ENCODE assay signal across 8 cellular contexts in the genomic region with DNA sequence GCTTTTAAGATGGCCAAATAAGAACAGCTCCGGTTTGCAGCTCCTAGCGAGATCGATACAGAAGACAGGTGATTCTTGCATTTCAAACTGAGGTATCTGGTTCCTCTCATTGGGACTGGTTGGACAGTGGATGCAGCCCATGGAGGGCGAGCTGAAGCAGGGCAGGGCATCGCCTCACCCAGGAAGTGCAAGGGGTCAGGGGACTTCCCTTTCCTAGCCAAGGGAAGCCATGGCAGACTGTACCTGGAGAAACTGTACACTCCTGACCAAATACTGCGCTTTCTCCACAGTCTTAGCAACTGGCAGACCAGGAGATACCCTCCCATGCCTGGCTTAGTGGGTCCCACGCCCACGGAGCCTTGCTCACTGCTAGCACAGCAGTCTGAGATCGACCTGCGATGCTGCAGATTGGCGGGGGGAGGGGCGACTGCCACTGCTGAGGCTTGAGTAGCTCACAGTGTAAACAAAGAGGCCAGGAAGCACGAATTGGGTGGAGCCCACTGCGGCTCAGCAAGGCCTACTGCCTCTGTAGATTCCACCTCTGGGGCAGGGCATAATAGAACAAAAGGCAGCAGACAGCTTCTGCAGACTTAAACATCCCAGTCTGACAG. TPM values are rescaled to one million over a fixed set of nuclear protein-coding genes. Genes with fewer than 3 reads are reported as not detected.
DNase-seq lines count a peak whose midpoint lies in the region; ATAC-seq, FAIRE-seq and TF ChIP-seq lines count a peak whose summit lies in the region.
"Not testable (repeated sequence)": the region's sequence is repeated elsewhere in the genome, so short reads cannot be mapped to it uniquely, and the experiment has no call there.

No MANE protein-coding gene starts in this region.

- POLR2A ChIA-PET in H1 (lab: Charles Lee; ENCODE audit: partially characterized antibody): interaction anchor here (3.6 kb wide), 1 partner anchor 10 kb away, joined by 31 read pairs; a partner anchor contains a TSS

- TF ChIP-seq POLR2A in H1 (IDR thresholded peaks at IDR 0.05; ENCODE audit: control extremely low read depth in 1 of 2, low read depth in 2 of 2, low read length in 2 of 2): not testable (repeated sequence)

- not testable (repeated sequence) for H3K9me3 ChIP-seq in MG63; OCI-LY1 (ENCODE audit: low read length); H1 (ENCODE audit: insufficient read depth in 2 of 2, low read depth in 1 of 2, low read length in 1 of 2); lung (ENCODE audit: control insufficient read depth in 2 of 2, insufficient read depth in 1 of 2, low read length in 1 of 2)

- H3K4me3 ChIP-seq in MG63; OCI-LY1 (ENCODE audit: low read depth, low read length, poor library complexity, severe bottlenecking); H1 (ENCODE audit: extremely low read depth in 1 of 4, insufficient read depth in 2 of 4, low read depth in 3 of 4, low read length in 4 of 4); lung: not testable (repeated sequence)

- not testable (repeated sequence) for H2AK5ac ChIP-seq in H1 (ENCODE audit: low read depth, low read length)

- H4K5ac ChIP-seq in H1 (ENCODE audit: insufficient read length, low read depth, low read length): not testable (repeated sequence)

- H3F3A ChIP-seq in OCI-LY1 (ENCODE audit: insufficient read depth, low read length): not testable (repeated sequence)

- not testable (repeated sequence) for H3K23me2 ChIP-seq in H1 (ENCODE audit: low read depth, low read length)

- not testable (repeated sequence) for H4K8ac ChIP-seq in H1 (ENCODE audit: extremely low read depth, insufficient read depth, low read length)

- H3K56ac ChIP-seq in H1 (replicated peaks; ENCODE audit: insufficient read length, low read depth, low read length): not testable (repeated sequence)

- H3K14ac ChIP-seq in H1 (ENCODE audit: insufficient read length): not testable (repeated sequence)

- TF ChIP-seq CTCF in OCI-LY1 (IDR thresholded peaks at IDR 0.05; ENCODE audit: low read length); H1 (IDR thresholded peaks at IDR 0.05; ENCODE audit: control extremely low read depth in 1 of 3, insufficient read depth in 1 of 3, low read depth in 1 of 3, low read length in 3 of 3); lung (IDR thresholded peaks at IDR 0.05; ENCODE audit: control extremely low read depth, extremely low read depth): not testable (repeated sequence)

- not testable (repeated sequence) for FAIRE-seq in H1 (lab: Jason Lieb, UNC)

- not testable (repeated sequence) for H3K4ac ChIP-seq in H1 (replicated peaks; ENCODE audit: insufficient read length, low read depth, low read length)

- WGBS in H1 (ENCODE audit: extremely low coverage in 1 of 2, insufficient coverage in 1 of 2, insufficient read length in 1 of 2, insufficient replicate concordance in 2 of 2, low coverage in 1 of 2, low lambda C conversion rate in 2 of 2, missing lambda C conversion rate in 1 of 2), 2 experiments: 56% methylated on average over 11 of the region's 14 CpGs; no CpG with 5 or more reads in 1 of the 2 experiments
- 52 to 59% methylated on average over 14 of the region's 14 CpGs for WGBS in lung, 2 donors

- 0 out of 2 replicates have a peak overlapping the region, but pooled peaks have one; percentile 61 for H2BK20ac ChIP-seq in H1 (ENCODE audit: low read length)

- TF ChIP-seq EP300 in H1 (IDR thresholded peaks at IDR 0.05; ENCODE audit: borderline replicate concordance in 1 of 2, low read depth in 2 of 2, low read length in 2 of 2): not testable (repeated sequence)

- H4K20me1 ChIP-seq in OCI-LY1 (ENCODE audit: insufficient read depth, low read length); H1 (replicated peaks in 1 of 2; ENCODE audit: control insufficient read depth in 1 of 2, insufficient read depth in 2 of 2, low read length in 2 of 2): not testable (repeated sequence)

- not testable (repeated sequence) for ATAC-seq in lung (ENCODE audit: insufficient read depth, low FRiP score)

- peak; percentile 87 for DNase-seq in COLO668 (lab: John Stamatoyannopoulos, UW; ENCODE audit: unreplicated experiment)
- peak; percentile 30 for DNase-seq in MG63
- DNase-seq in activated CD4-positive, alpha-beta T cell treated with anti-CD3 and anti-CD28 coated beads for 4 hours: peak; percentile 25 to 39
- DNase-seq in activated effector memory CD4-positive, alpha-beta T cell treated with anti-CD3 and anti-CD28 coated beads, Interleukin-2, amount 50 U/mL, for 16 hours: peak; percentile 82
- DNase-seq in H1 (ENCODE audit: low read depth in 1 of 2, low spot score in 2 of 2): peak; percentile 51 to 63
- DNase-seq in lung (ENCODE audit: low spot score): peak; percentile 46
- DNase-seq in stimulated activated CD4-positive, alpha-beta T cell treated with anti-CD3 and anti-CD28 coated beads, TNF-alpha, amount 100 ng/mL, for 1 hour (ENCODE audit: low read depth in 3 of 3, low spot score in 1 of 3): peak; percentile 10 to 18 (median 13)

- not testable (repeated sequence) for H3K23ac ChIP-seq in H1 (ENCODE audit: insufficient read length)

- not testable (repeated sequence) for H3K79me1 ChIP-seq in H1 (ENCODE audit: low read depth, low read length)

- H3K9me2 ChIP-seq in OCI-LY1 (ENCODE audit: low read depth, low read length): not testable (repeated sequence)

- 0 out of 2 replicates have a peak overlapping the region, but pooled peaks have one; percentile 50 for H2BK12ac ChIP-seq in H1 (ENCODE audit: low read depth, low read length)

- not testable (repeated sequence) for H2BK15ac ChIP-seq in H1 (ENCODE audit: low read length)

- H4K91ac ChIP-seq in H1 (replicated peaks; ENCODE audit: insufficient read length, low read length): not testable (repeated sequence)

- H3K9ac ChIP-seq in OCI-LY1 (ENCODE audit: low read length); H1 (replicated peaks in 1 of 4; ENCODE audit: extremely low read depth in 1 of 4, low read depth in 3 of 4, low read length in 3 of 4): not testable (repeated sequence)

- not testable (repeated sequence) for H3K79me2 ChIP-seq in OCI-LY1 (ENCODE audit: insufficient read depth, low read length); H1 (ENCODE audit: control insufficient read depth in 1 of 2, insufficient read depth in 2 of 2, low read length in 2 of 2)

- H3K36me3 ChIP-seq in MG63; OCI-LY1 (ENCODE audit: insufficient read depth, low read length); H1 (ENCODE audit: control insufficient read depth in 2 of 4, insufficient read depth in 4 of 4, low read length in 3 of 4); lung (ENCODE audit: control insufficient read depth in 2 of 2, insufficient read depth in 2 of 2, low read length in 2 of 2): not testable (repeated sequence)

- CTCF ChIA-PET in H1 (lab: Charles Lee; ENCODE audit: partially characterized antibody): interaction anchor here (1.5 to 3.6 kb wide), 4 partner anchors 10 to 548 kb away, joined by 4 to 18 read pairs (median 8); a partner anchor contains a TSS

- H3K27ac ChIP-seq in OCI-LY1 (ENCODE audit: low read depth, low read length, poor library complexity, severe bottlenecking); H1 (ENCODE audit: low read depth, low read length); lung (ENCODE audit: low read depth in 1 of 2, low read length in 1 of 2): not testable (repeated sequence)

- not testable (repeated sequence) for H2BK120ac ChIP-seq in H1 (replicated peaks; ENCODE audit: low read depth, low read length)

- H3K4me1 ChIP-seq in OCI-LY1 (ENCODE audit: insufficient read depth, low read length, severe bottlenecking); H1 (replicated peaks in 1 of 4; ENCODE audit: control insufficient read depth in 3 of 4, insufficient read depth in 4 of 4, low read length in 3 of 4); lung (ENCODE audit: control insufficient read depth in 2 of 2, insufficient read depth in 2 of 2, low read length in 2 of 2): not testable (repeated sequence)

- not testable (repeated sequence) for TF ChIP-seq RAD21 in H1 (IDR thresholded peaks at IDR 0.05 in 1 of 2, conservative IDR thresholded peaks at IDR 0.05 in 1 of 2; ENCODE audit: low read depth in 2 of 2, low read length in 2 of 2)

- not testable (repeated sequence) for H2AFZ ChIP-seq in OCI-LY1 (ENCODE audit: low read length); H1 (ENCODE audit: low read length)

- not testable (repeated sequence) for H3K27me3 ChIP-seq in MG63; OCI-LY1 (ENCODE audit: insufficient read depth, low read length); H1 (replicated peaks in 1 of 4; ENCODE audit: control insufficient read depth in 3 of 4, extremely low read depth in 1 of 4, insufficient read depth in 3 of 4, low read length in 3 of 4); lung (ENCODE audit: control insufficient read depth, insufficient read depth)

- H2BK5ac ChIP-seq in H1 (ENCODE audit: low read depth, low read length): peak overlapping the region; percentile 73; the same call in 1 of the 2 replicates

- H3K4me2 ChIP-seq in OCI-LY1 (ENCODE audit: low read length): peak overlapping the region; percentile 24; the same call in 1 of the 2 replicates
- H3K4me2 ChIP-seq in H1 (ENCODE audit: insufficient read depth in 1 of 2, low read depth in 2 of 2, low read length in 2 of 2): peak overlapping the region; percentile 20 to 35; a peak in 2 of 4 replicates

- H3K18ac ChIP-seq in H1 (ENCODE audit: extremely low read depth, low read length): not testable (repeated sequence)

TF ChIP-seq in H1, 55 proteins besides CTCF, POLR2A, EP300 and RAD21:
- TF ChIP-seq ASH2L (IDR thresholded peaks at IDR 0.05; ENCODE audit: low read length): peak; percentile 54

RNA-seq across cellular contexts. Expression of a gene that starts 11.3 kb away (rescaled TPM):
- total RNA-seq in MG63 (2014; rRNA removed; shearing (Covaris generic); ENCODE audit: low replicate concordance): 27.9 and 32.6 TPM in 2 replicates
- total RNA-seq in H1 (2021; fragmentation: NEBNext Ultra II Directional; extraction: Animal tissue kit (Norgen Biotek cat#: 25700)): 13.5 and 14.3 TPM in 2 replicates
- polyA plus RNA-seq in H1 (2011; rRNA removed) (2.6 and 3.1 TPM in 2 replicates), lung (10 to 100 TPM; 19.9 to 22.9 TPM)
- 3.6 TPM for polyA plus RNA-seq in H1 (2011; cell fraction: cytosol; rRNA removed)
- polyA plus RNA-seq in H1 (2011; cell fraction: nucleus; rRNA removed): 3.1 TPM
- 7.1 to 9.8 TPM (median 8.8 TPM) in 4 replicates for polyA plus RNA-seq in H1 (2012, experiment 1 of 2)
- polyA plus RNA-seq in H1 (2012, experiment 2 of 2): 3.9 TPM
- polyA plus RNA-seq in H1 (2013, experiment 1 of 2): 5.2 TPM
- 5.2 TPM for polyA plus RNA-seq in H1 (2013, experiment 2 of 2)
- 6.9 and 8.1 TPM in 2 replicates for polyA minus RNA-seq in H1 (2011; rRNA and poly(A)+ RNA removed)
- polyA minus RNA-seq in H1 (2011; cell fraction: cytosol; rRNA and poly(A)+ RNA removed): 3.5 TPM
- 6.3 TPM for polyA minus RNA-seq in H1 (2011; cell fraction: nucleus; rRNA and poly(A)+ RNA removed)
- 10 to 100 TPM; 49.6 to 71.6 TPM for total RNA-seq in lung

Comparison
In these comparisons a context has a peak if more than half of its experiments do, and no peak if none do; other contexts are left out.
1. DNase-seq: peak in every context shown above with its lines; median percentile 87 in COLO668; 82 in activated effector memory CD4-positive, alpha-beta T cell treated with anti-CD3 and anti-CD28 coated beads, Interleukin-2, amount 50 U/mL, for 16 hours; 57 in H1; 46 in lung; 32 in activated CD4-positive, alpha-beta T cell treated with anti-CD3 and anti-CD28 coated beads for 4 hours; 30 in MG63; 13 in stimulated activated CD4-positive, alpha-beta T cell treated with anti-CD3 and anti-CD28 coated beads, TNF-alpha, amount 100 ng/mL, for 1 hour.